27 cellular contexts compared by ENCODE assay signal in the genomic region with DNA sequence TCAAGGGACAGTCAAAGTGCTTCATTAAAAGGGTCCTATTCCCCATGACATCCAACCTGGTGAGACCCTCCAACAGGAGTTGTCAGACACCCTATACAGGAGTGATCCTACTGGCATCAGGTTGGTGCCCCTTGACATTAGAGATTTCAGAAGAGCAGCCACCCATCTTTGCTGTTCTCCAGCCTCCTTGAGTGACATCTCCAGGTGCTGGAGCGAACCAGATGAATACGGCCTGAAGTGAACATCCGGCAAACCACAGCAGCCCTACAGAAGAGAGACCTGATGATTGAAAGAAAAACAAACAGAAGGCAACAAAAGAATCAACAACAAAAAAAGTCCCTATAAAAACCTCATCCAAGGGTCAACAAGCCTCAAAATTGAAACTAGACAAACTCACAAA.
"Had no signal": no experiment of that assay in that cellular context is flagged by ENCODE, and none has a peak within 500 bp of the region (broad histone marks: within the 10 kb centered on the region; RNA-seq: fewer than 3 reads in every experiment).

No MANE protein-coding gene starts in this region.

- H3K4me3 Mint-ChIP-seq: stimulated activated effector memory CD8-positive, alpha-beta T cell treated with anti-CD3 and anti-CD28 coated beads, Interleukin-12 subunit alpha, Interleukin-12 subunit beta, amount 100 ng/mL, for 72 hours; stimulated activated memory B cell treated with anti-CD40 and anti-IgM and Interleukin-4, amounts not matched to agents 10 μg/mL and 1 μg/mL and 100 μg/mL, for 72 hours; stimulated activated naive B cell treated with anti-CD40 and anti-IgM and Interleukin-4, amounts not matched to agents 10 μg/mL and 1 μg/mL and 100 μg/mL, for 72 hours; stimulated activated naive CD8-positive, alpha-beta T cell treated with anti-CD3 and anti-CD28 coated beads, Interleukin-15, amount 100 ng/mL, for 72 hours; stimulated activated naive CD8-positive, alpha-beta T cell treated with anti-CD3 and anti-CD28 coated beads, Interleukin-15, Interleukin-2, amounts not matched to agents 100 ng/mL and 50 ng/mL, for 24 hours; type B pancreatic cell had no signal

- H3K9me3 Mint-ChIP-seq: stimulated activated effector memory CD8-positive, alpha-beta T cell treated with anti-CD3 and anti-CD28 coated beads, Interleukin-12 subunit alpha, Interleukin-12 subunit beta, amount 100 ng/mL, for 72 hours; stimulated activated memory B cell treated with anti-CD40 and anti-IgM and Interleukin-4, amounts not matched to agents 10 μg/mL and 1 μg/mL and 100 μg/mL, for 72 hours; stimulated activated naive B cell treated with anti-CD40 and anti-IgM and Interleukin-4, amounts not matched to agents 10 μg/mL and 1 μg/mL and 100 μg/mL, for 72 hours; stimulated activated naive CD8-positive, alpha-beta T cell treated with anti-CD3 and anti-CD28 coated beads, Interleukin-15, amount 100 ng/mL, for 72 hours; stimulated activated naive CD8-positive, alpha-beta T cell treated with anti-CD3 and anti-CD28 coated beads, Interleukin-15, Interleukin-2, amounts not matched to agents 100 ng/mL and 50 ng/mL, for 24 hours; type B pancreatic cell had no signal

- H3K9me3 ChIP-seq: suprapubic skin, testis, thoracic aorta, thyroid gland, transverse colon, upper lobe of right lung, uterus, vagina had no signal

- H3K27ac Mint-ChIP-seq: stimulated activated effector memory CD8-positive, alpha-beta T cell treated with anti-CD3 and anti-CD28 coated beads, Interleukin-12 subunit alpha, Interleukin-12 subunit beta, amount 100 ng/mL, for 72 hours; stimulated activated memory B cell treated with anti-CD40 and anti-IgM and Interleukin-4, amounts not matched to agents 10 μg/mL and 1 μg/mL and 100 μg/mL, for 72 hours; stimulated activated naive B cell treated with anti-CD40 and anti-IgM and Interleukin-4, amounts not matched to agents 10 μg/mL and 1 μg/mL and 100 μg/mL, for 72 hours; stimulated activated naive CD8-positive, alpha-beta T cell treated with anti-CD3 and anti-CD28 coated beads, Interleukin-15, amount 100 ng/mL, for 72 hours; stimulated activated naive CD8-positive, alpha-beta T cell treated with anti-CD3 and anti-CD28 coated beads, Interleukin-15, Interleukin-2, amounts not matched to agents 100 ng/mL and 50 ng/mL, for 24 hours; type B pancreatic cell had no signal

- H3K27me3 ChIP-seq: stomach, suprapubic skin, testis, thyroid gland, tibial artery, transverse colon, upper lobe of left lung, upper lobe of right lung, uterus, vagina had no signal

- H3K4me3 ChIP-seq: stomach, suprapubic skin, testis, thoracic aorta, thyroid gland, tibial artery, tibial nerve, transverse colon, upper lobe of left lung, upper lobe of right lung, uterus, vagina had no signal

- H3K27ac ChIP-seq: stomach, suprapubic skin, testis, thoracic aorta, thyroid gland, tibial artery, tibial nerve, transverse colon, upper lobe of left lung, upper lobe of right lung, uterus, vagina had no signal

- H3K36me3 ChIP-seq: stomach, suprapubic skin, thoracic aorta, thyroid gland, tibial artery, tibial nerve, transverse colon, upper lobe of left lung, upper lobe of right lung, uterus, vagina had no signal

- ATAC-seq: stimulated activated effector memory CD8-positive, alpha-beta T cell treated with anti-CD3 and anti-CD28 coated beads, Interleukin-12 subunit alpha, Interleukin-12 subunit beta, amount 100 ng/mL, for 72 hours; stimulated activated memory B cell treated with anti-CD40 and anti-IgM and Interleukin-4, amounts not matched to agents 10 μg/mL and 1 μg/mL and 100 μg/mL, for 72 hours; stimulated activated naive B cell treated with anti-CD40 and anti-IgM and Interleukin-4, amounts not matched to agents 10 μg/mL and 1 μg/mL and 100 μg/mL, for 72 hours; stimulated activated naive CD8-positive, alpha-beta T cell treated with anti-CD3 and anti-CD28 coated beads, Interleukin-15, amount 100 ng/mL, for 72 hours; stimulated activated naive CD8-positive, alpha-beta T cell treated with anti-CD3 and anti-CD28 coated beads, Interleukin-15, Interleukin-2, amounts not matched to agents 100 U/mL and 50 U/mL, for 24 hours; upper lobe of right lung had no signal

- H3K36me3 Mint-ChIP-seq: stimulated activated effector memory CD8-positive, alpha-beta T cell treated with anti-CD3 and anti-CD28 coated beads, Interleukin-12 subunit alpha, Interleukin-12 subunit beta, amount 100 ng/mL, for 72 hours; stimulated activated memory B cell treated with anti-CD40 and anti-IgM and Interleukin-4, amounts not matched to agents 10 μg/mL and 1 μg/mL and 100 μg/mL, for 72 hours; stimulated activated naive B cell treated with anti-CD40 and anti-IgM and Interleukin-4, amounts not matched to agents 10 μg/mL and 1 μg/mL and 100 μg/mL, for 72 hours; type B pancreatic cell had no signal

- H3K4me1 Mint-ChIP-seq: stimulated activated effector memory CD8-positive, alpha-beta T cell treated with anti-CD3 and anti-CD28 coated beads, Interleukin-12 subunit alpha, Interleukin-12 subunit beta, amount 100 ng/mL, for 72 hours; stimulated activated memory B cell treated with anti-CD40 and anti-IgM and Interleukin-4, amounts not matched to agents 10 μg/mL and 1 μg/mL and 100 μg/mL, for 72 hours; stimulated activated naive B cell treated with anti-CD40 and anti-IgM and Interleukin-4, amounts not matched to agents 10 μg/mL and 1 μg/mL and 100 μg/mL, for 72 hours; stimulated activated naive CD8-positive, alpha-beta T cell treated with anti-CD3 and anti-CD28 coated beads, Interleukin-15, amount 100 ng/mL, for 72 hours had no signal

- DNase-seq: stimulated activated CD4-positive, alpha-beta T cell treated with anti-CD3 and anti-CD28 coated beads, Interleukin-2, amount 100 ng/mL, for 48 hours; stimulated activated CD4-positive, alpha-beta T cell treated with anti-CD3 and anti-CD28 coated beads, Interleukin-4, amount 100 ng/mL, for 1 hour; stimulated activated CD4-positive, alpha-beta T cell treated with anti-CD3 and anti-CD28 coated beads, Interleukin-4, amount 100 ng/mL, for 24 hours; stimulated activated CD4-positive, alpha-beta T cell treated with anti-CD3 and anti-CD28 coated beads, Interleukin-4, amount 100 ng/mL, for 4 hours; stimulated activated CD8-positive, alpha-beta memory T cell treated with anti-CD3 and anti-CD28 coated beads, Interleukin-4, amount 100 ng/mL, for 48 hours; stimulated activated naive B cell treated with anti-CD40 and anti-IgM and Interleukin-4, amounts not matched to agents 10 μg/mL and 1 μg/mL and 100 μg/mL, for 72 hours; stimulated activated naive CD4-positive, alpha-beta T cell; stimulated activated naive CD4-positive, alpha-beta T cell treated with Interleukin-2 at 50 U/mL for 16 hours; stimulated activated naive CD8-positive, alpha-beta T cell treated with anti-CD3 and anti-CD28 coated beads, Interleukin-15, amount 100 ng/mL, for 72 hours; stimulated activated naive CD8-positive, alpha-beta T cell treated with anti-CD3 and anti-CD28 coated beads, Interleukin-15, Interleukin-2, amounts not matched to agents 100 U/mL and 50 U/mL, for 24 hours; stomach; testis; thyroid gland; tibial artery; transverse colon; trophoblast cell; upper lobe of left lung; upper lobe of right lung; uterus had no signal

- H3K4me1 ChIP-seq: stomach, suprapubic skin, testis, thyroid gland, tibial artery, tibial nerve, transverse colon, upper lobe of left lung, upper lobe of right lung, uterus, vagina had no signal

- H3K27me3 Mint-ChIP-seq: stimulated activated memory B cell treated with anti-CD40 and anti-IgM and Interleukin-4, amounts not matched to agents 10 μg/mL and 1 μg/mL and 100 μg/mL, for 72 hours; stimulated activated naive CD8-positive, alpha-beta T cell treated with anti-CD3 and anti-CD28 coated beads, Interleukin-15, amount 100 ng/mL, for 72 hours; stimulated activated naive CD8-positive, alpha-beta T cell treated with anti-CD3 and anti-CD28 coated beads, Interleukin-15, Interleukin-2, amounts not matched to agents 100 ng/mL and 50 ng/mL, for 24 hours; type B pancreatic cell had no signal
